7 cellular contexts compared by ENCODE assay signal in the genomic region with DNA sequence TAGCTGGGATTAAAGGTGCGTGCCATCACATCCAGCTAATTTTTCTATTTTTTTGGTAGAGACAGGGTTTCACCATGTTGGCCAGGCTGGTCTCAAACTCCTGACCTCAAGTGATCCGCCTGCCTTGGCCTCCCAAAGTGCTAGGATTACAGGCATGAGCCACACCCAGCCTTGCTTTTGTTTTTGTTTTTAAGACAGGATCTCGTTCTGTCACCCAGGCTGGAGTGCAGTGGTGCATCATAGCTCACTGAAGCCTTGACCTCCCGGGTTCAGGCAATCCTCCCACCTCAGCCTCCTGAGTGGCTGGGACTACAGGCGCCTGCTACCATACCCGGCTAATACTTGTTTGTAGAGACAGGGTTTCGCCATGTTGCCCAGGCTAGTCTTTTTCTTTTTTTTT. TPM values are rescaled to one million over a fixed set of nuclear protein-coding genes. Genes with fewer than 3 reads are reported as not detected.
DNase-seq lines count a peak whose midpoint lies in the region; ATAC-seq, FAIRE-seq and TF ChIP-seq lines count a peak whose summit lies in the region.
"Not testable (repeated sequence)": the region's sequence is repeated elsewhere in the genome, so short reads cannot be mapped to it uniquely, and the experiment has no call there.

No MANE protein-coding gene starts in this region.

- not testable (repeated sequence) for H3K9me2 ChIP-seq in Karpas-422 (replicated peaks; ENCODE audit: insufficient read depth, low read length)

- H3K23ac ChIP-seq in mesenchymal stem cell (ENCODE audit: low read length in 2 of 2): not testable (repeated sequence)

- H3K9me3 ChIP-seq in Karpas-422 (ENCODE audit: low read length); K562 (replicated peaks; ENCODE audit: control insufficient read depth, insufficient read depth, low read depth, low read length); mesenchymal stem cell (ENCODE audit: control insufficient read depth, low read length); psoas muscle: not testable (repeated sequence)

- H3K9me3 Mint-ChIP-seq in CD14-positive monocyte; dendritic cell treated with granulocyte-macrophage colony-stimulating factor and Interleukin-4, amounts not matched to agents 40 ng/mL and 50 ng/mL, for 4 days; stimulated activated effector memory CD8-positive, alpha-beta T cell treated with anti-CD3 and anti-CD28 coated beads, Interleukin-12 subunit alpha, Interleukin-12 subunit beta, amount 100 ng/mL, for 72 hours: not testable (repeated sequence)

- not testable (repeated sequence) for TF ChIP-seq POLR2A in K562 (conservative IDR thresholded peaks at IDR 0.05)

- not testable (repeated sequence) for BruUV-seq in K562 (replicated peaks; lab: Mats Ljungman, UMichigan)

- H3K4me1 ChIP-seq in Karpas-422 (ENCODE audit: low read length) (peaks cover 58% of the 10 kb centered on the region), K562 (replicated peaks in 1 of 2; ENCODE audit: control insufficient read depth in 2 of 2, insufficient read depth in 2 of 2, low read length in 2 of 2) (peaks cover 2 to 16% of the 10 kb centered on the region in 2 experiments; a peak in 4 of 5 replicates), psoas muscle (peaks cover 55% of the 10 kb centered on the region)
- H3K4me1 ChIP-seq in mesenchymal stem cell (ENCODE audit: control insufficient read depth, insufficient read depth, low read depth, low read length): not testable (repeated sequence)

- H4K20me1 ChIP-seq in Karpas-422 (ENCODE audit: insufficient read depth, low read depth, low read length); K562 (replicated peaks; ENCODE audit: control insufficient read depth, insufficient read depth, low read length): not testable (repeated sequence)

- TF ChIP-seq RAD21 in K562 (CRISPR knock-in tag; conservative IDR thresholded peaks at IDR 0.05 in 1 of 2, IDR thresholded peaks at IDR 0.05 in 1 of 2): not testable (repeated sequence)

- not testable (repeated sequence) for TF ChIP-seq CTCF in CD14-positive monocyte (IDR thresholded peaks at IDR 0.05); K562 (IDR thresholded peaks at IDR 0.05 in 2 of 3, conservative IDR thresholded peaks at IDR 0.05 in 1 of 3; ENCODE audit: insufficient read depth in 2 of 3, low read depth in 1 of 3, low read length in 3 of 3); psoas muscle (IDR thresholded peaks at IDR 0.05)

- not testable (repeated sequence) for H2BK120ac ChIP-seq in mesenchymal stem cell (ENCODE audit: low read depth, low read length)

- not testable (repeated sequence) for H2AFZ ChIP-seq in Karpas-422 (ENCODE audit: low read length); K562 (ENCODE audit: low read depth, low read length); mesenchymal stem cell (ENCODE audit: low read depth, low read length)

- H3K36me3 ChIP-seq in Karpas-422 (ENCODE audit: insufficient read depth, low read length); K562 (ENCODE audit: control insufficient read depth, insufficient read depth, low read length); mesenchymal stem cell (ENCODE audit: control insufficient read depth in 1 of 2, insufficient read depth in 2 of 2, low read depth in 1 of 2, low read length in 2 of 2); psoas muscle (ENCODE audit: insufficient read depth in 1 of 2, low read depth in 1 of 2): not testable (repeated sequence)

- H3K4me1 Mint-ChIP-seq in CD14-positive monocyte: peaks cover 37% of the 10 kb centered on the region
- peaks cover 42% of the 10 kb centered on the region for H3K4me1 Mint-ChIP-seq in dendritic cell treated with granulocyte-macrophage colony-stimulating factor and Interleukin-4, amounts not matched to agents 40 ng/mL and 50 ng/mL, for 4 days (ENCODE audit: low read depth)
- not testable (repeated sequence) for H3K4me1 Mint-ChIP-seq in stimulated activated effector memory CD8-positive, alpha-beta T cell treated with anti-CD3 and anti-CD28 coated beads, Interleukin-12 subunit alpha, Interleukin-12 subunit beta, amount 100 ng/mL, for 72 hours

- not testable (repeated sequence) for H2BK15ac ChIP-seq in mesenchymal stem cell (ENCODE audit: low read depth, poor library complexity, severe bottlenecking)

- not testable (repeated sequence) for TF ChIP-seq EP300 in K562 (IDR thresholded peaks at IDR 0.05; ENCODE audit: low read length)

- H3K27ac ChIP-seq in Karpas-422 (ENCODE audit: low read length): peak overlapping the region; percentile 53; the same call in 1 of the 2 replicates
- H3K27ac ChIP-seq in K562 (ENCODE audit: extremely low read depth, low read depth, low read length); mesenchymal stem cell (ENCODE audit: low read length, poor library complexity, severe bottlenecking): not testable (repeated sequence)
- peak overlapping the region; percentile 44 for H3K27ac ChIP-seq in psoas muscle

- H4K91ac ChIP-seq in mesenchymal stem cell (ENCODE audit: low read length): peak overlapping the region; percentile 50

- H3K4me3 ChIP-seq in Karpas-422 (ENCODE audit: low read length); K562; mesenchymal stem cell (ENCODE audit: insufficient read depth in 1 of 2, low read depth in 1 of 2, low read length in 2 of 2); psoas muscle: not testable (repeated sequence)

- not testable (repeated sequence) for H3K4me3 Mint-ChIP-seq in CD14-positive monocyte; dendritic cell treated with granulocyte-macrophage colony-stimulating factor and Interleukin-4, amounts not matched to agents 40 ng/mL and 50 ng/mL, for 4 days; stimulated activated effector memory CD8-positive, alpha-beta T cell treated with anti-CD3 and anti-CD28 coated beads, Interleukin-12 subunit alpha, Interleukin-12 subunit beta, amount 100 ng/mL, for 72 hours

- ATAC-seq in K562: peak; percentile 73
- not testable (repeated sequence) for ATAC-seq in psoas muscle; stimulated activated effector memory CD8-positive, alpha-beta T cell treated with anti-CD3 and anti-CD28 coated beads, Interleukin-12 subunit alpha, Interleukin-12 subunit beta, amount 100 ng/mL, for 72 hours

- FAIRE-seq in K562 (lab: Jason Lieb, UNC): peak; percentile 62

- H3K79me2 ChIP-seq in Karpas-422 (ENCODE audit: low read length) (peaks cover 98% of the 10 kb centered on the region), K562 (ENCODE audit: control insufficient read depth, insufficient read depth, low read length) (peaks cover 92% of the 10 kb centered on the region)

- not testable (repeated sequence) for H3K9me1 ChIP-seq in K562 (ENCODE audit: control insufficient read depth, insufficient read depth, low read length)

- CTCF ChIA-PET in K562 (lab: Yijun Ruan, JAX; ENCODE audit: low intra/inter-chr PET ratio): interaction anchor here (0.6 kb wide), 2 partner anchors 63 to 141 kb away, joined by 3 to 4 read pairs; no protein-coding TSS in a partner anchor

- peak overlapping the region in 6 of 7 donors; percentile 49 to 76 (median 60) for H3K27ac Mint-ChIP-seq in CD14-positive monocyte
- peak overlapping the region; percentile 58 for H3K27ac Mint-ChIP-seq in dendritic cell treated with granulocyte-macrophage colony-stimulating factor and Interleukin-4, amounts not matched to agents 40 ng/mL and 50 ng/mL, for 4 days
- peak overlapping the region; percentile 17 for H3K27ac Mint-ChIP-seq in stimulated activated effector memory CD8-positive, alpha-beta T cell treated with anti-CD3 and anti-CD28 coated beads, Interleukin-12 subunit alpha, Interleukin-12 subunit beta, amount 100 ng/mL, for 72 hours

- peak overlapping the region in 1 of 2 experiments; percentile 33 for H3K18ac ChIP-seq in mesenchymal stem cell (ENCODE audit: low read depth in 1 of 2, low read length in 2 of 2)

- not testable (repeated sequence) for H3K27me3 Mint-ChIP-seq in CD14-positive monocyte (ENCODE audit: low read depth in 3 of 3); dendritic cell treated with granulocyte-macrophage colony-stimulating factor and Interleukin-4, amounts not matched to agents 40 ng/mL and 50 ng/mL, for 4 days

- H3K14ac ChIP-seq in mesenchymal stem cell (ENCODE audit: low read length in 2 of 2): not testable (repeated sequence)

- peaks cover 23% of the 10 kb centered on the region for H3K79me1 ChIP-seq in mesenchymal stem cell (replicated peaks; ENCODE audit: low read length, poor library complexity, severe bottlenecking)

- intact Hi-C loops in CD14-positive monocyte (cut with micrococcal nuclease); K562 (cut with micrococcal nuclease); dendritic cell treated with granulocyte-macrophage colony-stimulating factor and Interleukin-4, amounts not matched to agents 40 ng/mL and 50 ng/mL, for 4 days (cut with micrococcal nuclease); psoas muscle (cut with DNase I): not testable (repeated sequence)

- not testable (repeated sequence) for H3K4me2 ChIP-seq in Karpas-422 (ENCODE audit: low read depth, low read length, poor library complexity, severe bottlenecking); K562 (ENCODE audit: insufficient read depth, low read length); mesenchymal stem cell (ENCODE audit: low read length, poor library complexity, severe bottlenecking)

- DNase-seq in CD14-positive monocyte (ENCODE audit: low spot score); Karpas-422; mesenchymal stem cell; psoas muscle; stimulated activated effector memory CD8-positive, alpha-beta T cell treated with anti-CD3 and anti-CD28 coated beads, Interleukin-12 subunit alpha, Interleukin-12 subunit beta, amount 100 ng/mL, for 72 hours (ENCODE audit: low spot score in 2 of 2): not testable (repeated sequence)
- peak in 1 of 4 experiments; percentile 37 for DNase-seq in K562 (ENCODE audit: extremely low read depth in 1 of 4, low spot score in 3 of 4)

- H4K8ac ChIP-seq in mesenchymal stem cell (ENCODE audit: low read length): not testable (repeated sequence)

- H3K4ac ChIP-seq in mesenchymal stem cell (ENCODE audit: low read depth in 1 of 2, low read length in 2 of 2): not testable (repeated sequence)

- POLR2A ChIA-PET in K562 (lab: Yijun Ruan, JAX): interaction anchor here (0.7 to 1.8 kb wide), 6 partner anchors 10 to 62 kb away, joined by 3 to 6 read pairs (median 4); no protein-coding TSS in a partner anchor

- H2BK5ac ChIP-seq in mesenchymal stem cell (ENCODE audit: low read depth, low read length, poor library complexity, severe bottlenecking): not testable (repeated sequence)

- H2AK5ac ChIP-seq in mesenchymal stem cell (ENCODE audit: low read length, severe bottlenecking): not testable (repeated sequence)

- H3K27me3 ChIP-seq in Karpas-422 (ENCODE audit: low read length); K562 (ENCODE audit: control insufficient read depth in 2 of 2, insufficient read depth in 2 of 2, low read length in 2 of 2); mesenchymal stem cell (ENCODE audit: control insufficient read depth in 1 of 2, insufficient read depth in 1 of 2, low read length in 2 of 2); psoas muscle (ENCODE audit: insufficient read depth in 3 of 3, low read length in 2 of 3): not testable (repeated sequence)

- H3K9ac ChIP-seq in Karpas-422 (ENCODE audit: low read length); mesenchymal stem cell (ENCODE audit: low read length): not testable (repeated sequence)
- H3K9ac ChIP-seq in K562 (ENCODE audit: insufficient read depth in 1 of 2, low read depth in 2 of 2, low read length in 2 of 2): 0 out of 4 replicates have a peak overlapping the region, but pooled peaks of 1 of the 2 experiments have one; percentile 24

- not testable (repeated sequence) for H2BK12ac ChIP-seq in mesenchymal stem cell (ENCODE audit: low read length in 2 of 2)

- WGBS in K562 (ENCODE audit: insufficient coverage, low coverage, missing lambda C conversion rate): 48% methylated on average over 7 of the region's 7 CpGs
- 86% methylated on average over 7 of the region's 7 CpGs for WGBS in mesenchymal stem cell
- 69 to 84% (median 70%) methylated on average over 7 of the region's 7 CpGs for WGBS in psoas muscle, 3 donors

- not testable (repeated sequence) for H3K36me3 Mint-ChIP-seq in CD14-positive monocyte; dendritic cell treated with granulocyte-macrophage colony-stimulating factor and Interleukin-4, amounts not matched to agents 40 ng/mL and 50 ng/mL, for 4 days (ENCODE audit: low read depth); stimulated activated effector memory CD8-positive, alpha-beta T cell treated with anti-CD3 and anti-CD28 coated beads, Interleukin-12 subunit alpha, Interleukin-12 subunit beta, amount 100 ng/mL, for 72 hours

- in situ Hi-C loops in K562 (cut with MboI): not testable (repeated sequence)

RNA-seq across cellular contexts. Expression of a gene that starts 38.9 kb away (rescaled TPM):
- polyA plus RNA-seq in CD14-positive monocyte (10 to 100 TPM in 1 of 2 donors, 1 to 10 TPM in 1; 9.3 to 10.9 TPM), K562 (2011; rRNA removed) (68.5 and 81.2 TPM in 2 replicates), K562 (2014; fragmentation: Illumina TruSeq; extraction: Trizol) (54.8 and 56.0 TPM in 2 replicates), K562 (2014; fragmentation: Nextera tagmentation; extraction: Ambion mirVana) (10 to 100 TPM in 1 of 2 experiments, 1 to 10 TPM in 1; 5.4 to 57.7 TPM), K562 (2014; rRNA removed) (54.4 and 56.8 TPM in 2 replicates), psoas muscle (10 to 100 TPM; 10.6 to 19.9 (median 17.9) TPM)
- 33.7 and 41.7 TPM in 2 replicates for total RNA-seq in Karpas-422 (2014; rRNA removed; shearing (Covaris generic); ENCODE audit: low replicate concordance)
- 19.3 and 42.2 TPM in 2 replicates for total RNA-seq in K562 (2011; cell fraction: chromatin; rRNA removed; ENCODE audit: low replicate concordance)
- 17.3 and 21.3 TPM in 2 replicates for total RNA-seq in K562 (2011; cell fraction: nucleolus; rRNA removed)
- total RNA-seq in K562 (2011; cell fraction: nucleoplasm; rRNA removed): 38.4 and 67.7 TPM in 2 replicates
- total RNA-seq in K562 (2014; rRNA removed) (47.3 and 51.0 TPM in 2 replicates), K562 (2014; rRNA removed; fragmentation: Illumina TruSeq; extraction: Trizol) (61.8 and 70.8 TPM in 2 replicates), K562 (2015; rRNA removed; fragmentation: Illumina TruSeq; extraction: Trizol) (57.2 and 59.8 TPM in 2 replicates), K562 (2021) (49.8 and 56.4 TPM in 2 replicates), psoas muscle (10 to 100 TPM; 33.3 to 70.5 (median 50.6) TPM)
- 29.2 and 49.7 TPM in 2 replicates for polyA plus RNA-seq in K562 (2011; cell fraction: cytosol; rRNA removed)
- polyA plus RNA-seq in K562 (2011; cell fraction: nucleus; rRNA removed): 20.7 and 29.1 TPM in 2 replicates
- 15.2 and 19.2 TPM in 2 replicates for polyA plus RNA-seq in K562 (2012)
- polyA minus RNA-seq in K562 (2011; rRNA and poly(A)+ RNA removed): 105 and 133 TPM in 2 replicates
- polyA minus RNA-seq in K562 (2011; cell fraction: cytosol; rRNA and poly(A)+ RNA removed): 46.1 and 59.9 TPM in 2 replicates
- 9.4 and 18.1 TPM in 2 replicates for polyA minus RNA-seq in K562 (2011; cell fraction: nucleus; rRNA and poly(A)+ RNA removed)
- polyA plus RNA-seq in mesenchymal stem cell (2013, experiment 1 of 2): 20.5 TPM
- polyA plus RNA-seq in mesenchymal stem cell (2013, experiment 2 of 2): 20.3 TPM
